18 cellular contexts compared by ENCODE assay signal in the genomic region with DNA sequence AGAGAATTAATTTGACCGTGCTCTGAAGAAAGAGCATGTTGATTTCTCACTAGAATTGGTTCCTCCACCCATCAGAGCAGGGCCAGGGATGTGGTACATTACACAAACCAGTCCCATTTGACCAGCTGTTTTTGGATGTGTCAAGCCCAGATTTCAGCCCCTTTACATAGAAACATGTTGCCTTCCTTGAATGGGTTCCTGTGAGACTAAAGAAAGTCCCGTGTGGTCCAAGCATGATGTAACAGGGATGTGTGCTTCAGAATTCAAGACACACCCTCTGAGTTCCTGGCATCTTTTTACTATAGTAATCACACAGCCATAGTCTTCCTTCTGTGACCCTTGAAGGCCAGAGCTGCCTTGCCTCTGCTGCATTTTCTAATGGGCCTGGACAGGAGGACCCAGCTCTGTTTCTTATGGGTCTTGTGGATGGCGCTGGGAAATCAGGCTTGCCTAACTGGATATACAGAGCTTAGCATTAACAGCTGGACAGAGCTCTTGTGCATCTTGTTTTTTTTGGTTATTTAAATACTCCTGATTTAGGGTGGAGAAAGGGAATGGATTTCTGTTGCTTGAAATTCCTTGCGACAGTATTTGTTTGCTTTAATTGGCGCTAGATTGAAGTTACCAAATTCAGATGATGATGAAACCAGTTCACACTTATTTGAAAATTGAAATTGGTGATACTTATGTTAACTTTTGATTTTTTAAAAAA.
A peak's percentile ranks its signal among the peaks of the same experiment; 100 is the strongest.
DNase-seq lines count a peak whose midpoint lies in the region; ATAC-seq, FAIRE-seq and TF ChIP-seq lines count a peak whose summit lies in the region.
"Had no signal": no experiment of that assay in that cellular context is flagged by ENCODE, and none has a peak within 500 bp of the region (broad histone marks: within the 10 kb centered on the region; RNA-seq: fewer than 3 reads in every experiment).

No MANE protein-coding gene starts in this region.

- H3K4me1 ChIP-seq in GM23338 (ENCODE audit: insufficient read depth) (peaks cover 30% of the 10 kb centered on the region), mucosa of rectum (ENCODE audit: control insufficient read depth in 2 of 2, insufficient read depth in 2 of 2, low read length in 2 of 2) (peaks cover 0 to 2% of the 10 kb centered on the region in 2 donors), testis (no peaks in the 10 kb centered on the region), kidney (ENCODE audit: control insufficient read depth in 1 of 2, insufficient read depth in 1 of 2, low read depth in 1 of 2, low read length in 2 of 2) (peaks cover 0 to 6% of the 10 kb centered on the region in 2 donors)

- H4K20me1 ChIP-seq in GM23338 (replicated peaks; ENCODE audit: insufficient read depth): no peaks in the 10 kb centered on the region

- WGBS in testis, 2 donors: 75 to 79% methylated on average over 5 of the region's 5 CpGs

- H3K4me3 Mint-ChIP-seq in GM23338: no peak overlapping the region
- H3K4me3 Mint-ChIP-seq: activated naive CD8-positive, alpha-beta T cell treated with anti-CD3 and anti-CD28 coated beads for 36 hours; neural crest cell; T-cell had no signal

- H3K27ac Mint-ChIP-seq in GM23338: no peak overlapping the region
- H3K27ac Mint-ChIP-seq: activated naive CD8-positive, alpha-beta T cell treated with anti-CD3 and anti-CD28 coated beads for 36 hours; T-cell had no signal

- in situ Hi-C loops in KBM-7 (cut with MboI; ENCODE audit: low pct_unique_long_range_greater_than_20kb, low sequenced_read_pairs): no loop called here

- no peak overlapping the region for H3K4me3 ChIP-seq in GM23338
- H3K4me3 ChIP-seq in mucosa of rectum (ENCODE audit: low read length in 2 of 2): no peak overlapping the region
- H3K4me3 ChIP-seq in testis: no peak overlapping the region
- H3K4me3 ChIP-seq in kidney (ENCODE audit: low read length in 2 of 2): no peak overlapping the region
- H3K4me3 ChIP-seq: Peyer's patch had no signal

- DNase-seq in GM23338 (ENCODE audit: low spot score) (no peak), fibroblast of gingiva (ENCODE audit: low read depth) (peak; percentile 92), testis (peak; percentile 55), KBM-7 (no peak), kidney (no peak), NCI-H226 (no peak), head of caudate nucleus (no peak)
- DNase-seq: activated naive CD8-positive, alpha-beta T cell treated with anti-CD3 and anti-CD28 coated beads for 36 hours; foreskin melanocyte; NCI-H1092 treated with DMSO at 0.1 percent for 48 hours; NCI-H446; T-cell had no signal

- no peak for FAIRE-seq in kidney (lab: Jason Lieb, UNC)
- FAIRE-seq: colon had no signal

- peaks cover 8% of the 10 kb centered on the region; the same call in 2 of the 3 replicates for H3K36me3 Mint-ChIP-seq in GM23338 (ENCODE audit: low read depth)

- H3K9me3 Mint-ChIP-seq in GM23338: peaks cover 9% of the 10 kb centered on the region

- ATAC-seq in GM23338: no peak
- ATAC-seq: activated CD4-positive, CD25-positive, alpha-beta regulatory T cell treated with anti-CD3 and anti-CD28 coated beads, Interleukin-2, amount 50 U/mL, for 24 hours; T-cell had no signal

- no peak for TF ChIP-seq CTCF in GM23338 (conservative IDR thresholded peaks at IDR 0.05; ENCODE audit: low read depth in 2 of 2)
- TF ChIP-seq CTCF in testis (IDR thresholded peaks at IDR 0.05): no peak
- no peak for TF ChIP-seq CTCF in kidney (IDR thresholded peaks at IDR 0.05; ENCODE audit: borderline replicate concordance, extremely low read depth, insufficient read depth)

- no peak for TF ChIP-seq POLR2A in testis (IDR thresholded peaks at IDR 0.05)

- peaks cover 25% of the 10 kb centered on the region for H3K4me1 Mint-ChIP-seq in GM23338

- H3K27me3 ChIP-seq in GM23338 (ENCODE audit: insufficient read depth) (no peaks in the 10 kb centered on the region), mucosa of rectum (ENCODE audit: control insufficient read depth in 2 of 2, insufficient read depth in 2 of 2, low read length in 2 of 2) (no peaks in the 10 kb centered on the region), testis (no peaks in the 10 kb centered on the region)
- H3K27me3 ChIP-seq: Peyer's patch had no signal

- H3K9me3 ChIP-seq in mucosa of rectum (ENCODE audit: control insufficient read depth in 2 of 2, low read length in 2 of 2): no peaks in the 10 kb centered on the region
- H3K9me3 ChIP-seq in testis: no peaks in the 10 kb centered on the region
- peaks cover 0 to 9% of the 10 kb centered on the region in 2 donors for H3K9me3 ChIP-seq in kidney (ENCODE audit: control insufficient read depth in 1 of 2, low read length in 2 of 2)

- H3K4me2 ChIP-seq in GM23338: no peak overlapping the region

- H3K79me2 ChIP-seq in GM23338 (replicated peaks; ENCODE audit: insufficient read depth): no peaks in the 10 kb centered on the region

- peak overlapping the region; percentile 40; the same call in 1 of the 2 replicates for H2AFZ ChIP-seq in GM23338

- H3K36me3 ChIP-seq in GM23338 (ENCODE audit: insufficient read depth) (peaks cover 3% of the 10 kb centered on the region; the same call in 1 of the 2 replicates), mucosa of rectum (ENCODE audit: control insufficient read depth in 2 of 2, insufficient read depth in 2 of 2, low read length in 2 of 2) (no peaks in the 10 kb centered on the region), testis (ENCODE audit: low read depth, missing control alignments) (no peaks in the 10 kb centered on the region), kidney (ENCODE audit: control insufficient read depth in 1 of 2, insufficient read depth in 2 of 2, low read length in 2 of 2) (no peaks in the 10 kb centered on the region)
- H3K36me3 ChIP-seq: Peyer's patch had no signal

- peaks cover 6% of the 10 kb centered on the region for H3K27me3 Mint-ChIP-seq in GM23338 (ENCODE audit: insufficient read depth, low read depth, poor library complexity)
- H3K27me3 Mint-ChIP-seq: activated naive CD8-positive, alpha-beta T cell treated with anti-CD3 and anti-CD28 coated beads for 36 hours; T-cell had no signal

- H3K27ac ChIP-seq in GM23338 (ENCODE audit: low read depth): no peak overlapping the region
- H3K27ac ChIP-seq in mucosa of rectum (ENCODE audit: low read depth in 2 of 2, low read length in 2 of 2): peak overlapping the region; percentile 7 to 58
- peak overlapping the region in 1 of 2 donors; percentile 55 for H3K27ac ChIP-seq in testis
- H3K27ac ChIP-seq in kidney (ENCODE audit: low read depth in 2 of 2, low read length in 2 of 2): no peak overlapping the region
- H3K27ac ChIP-seq: C4-2B had no signal

- H3K9ac ChIP-seq in mucosa of rectum (ENCODE audit: low read depth in 1 of 2, low read length in 2 of 2) (no peak overlapping the region), kidney (ENCODE audit: low read length in 2 of 2) (no peak overlapping the region)

- H3K9me2 ChIP-seq in GM23338 (ENCODE audit: insufficient read depth): no peaks in the 10 kb centered on the region

- intact Hi-C loops in testis (cut with DNase I; ENCODE audit: low total_unique reads): no loop called here
- intact Hi-C loops in kidney (cut with DNase I): no loop called here
- intact Hi-C loops in head of caudate nucleus (cut with DNase I): no loop called here

- no peaks in the 10 kb centered on the region for H3F3A ChIP-seq in GM23338 (replicated peaks; ENCODE audit: low read depth)

TF ChIP-seq in GM23338, 12 proteins besides CTCF, POLR2A, EP300 and RAD21:
- TF ChIP-seq ZNF114 (CRISPR knock-in tag; IDR thresholded peaks at IDR 0.05) (no peak), EZH2 (IDR thresholded peaks at IDR 0.05; ENCODE audit: low read depth, unreplicated experiment) (no peak), POLR2AphosphoS5 (IDR thresholded peaks at IDR 0.05; ENCODE audit: low read depth) (no peak)
TF ChIP-seq in GM23338: peak in this region for 0.

Comparison
In these comparisons a context has a peak if more than half of its experiments do, and no peak if none do; other contexts are left out.
1. DNase-seq: peak in fibroblast of gingiva (single experiment) and testis (single experiment); none in GM23338 (single experiment), KBM-7 (single experiment), kidney (single experiment), NCI-H226 (single experiment) and head of caudate nucleus (0 of 42).
2. H3K27ac ChIP-seq: peak in mucosa of rectum (2 of 2); none in GM23338 (single experiment) and kidney (0 of 2).